ENCODE assay signal across 13 cellular contexts in the genomic region with DNA sequence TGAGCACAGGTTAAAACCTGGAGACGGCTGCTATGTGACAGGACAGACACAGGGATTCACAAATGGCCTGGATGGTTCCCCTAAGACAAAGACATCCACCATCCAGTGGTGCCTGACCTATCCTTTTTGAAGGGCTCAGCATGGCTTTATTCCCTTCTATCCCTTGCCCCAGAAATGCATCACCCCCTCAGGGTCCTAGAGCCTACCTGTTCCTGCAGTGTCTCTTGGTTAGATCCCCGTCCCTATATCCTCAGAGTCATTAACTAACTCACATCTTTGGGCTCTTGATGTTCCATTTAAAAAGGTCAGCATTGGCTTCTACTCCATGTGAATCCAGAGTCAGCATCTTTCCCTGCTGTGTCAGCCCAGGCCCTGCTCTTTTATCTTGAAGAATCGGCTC. TPM values are rescaled to one million over a fixed set of nuclear protein-coding genes. Genes with fewer than 3 reads are reported as not detected.
DNase-seq lines count a peak whose midpoint lies in the region; ATAC-seq and TF ChIP-seq lines count a peak whose summit lies in the region.
"Had no signal": no experiment of that assay in that cellular context is flagged by ENCODE, and none has a peak within 500 bp of the region (broad histone marks: within the 10 kb centered on the region; RNA-seq: fewer than 3 reads in every experiment).

No MANE protein-coding gene starts in this region.

- no peak overlapping the region for H3K23ac ChIP-seq in trophoblast cell (ENCODE audit: low read length)

- ATAC-seq in body of pancreas: no peak
- ATAC-seq in HG03175 (IDR thresholded peaks at IDR 0.05; ENCODE audit: unreplicated experiment): no peak

- no peak overlapping the region for H3K14ac ChIP-seq in trophoblast cell (ENCODE audit: low read length)

- peak overlapping the region; percentile 65 for H3K4me2 ChIP-seq in GM23248 (ENCODE audit: unreplicated experiment)
- no peak overlapping the region for H3K4me2 ChIP-seq in trophoblast cell (ENCODE audit: low read length)

- H3K9me2 ChIP-seq in GM23248 (ENCODE audit: insufficient read depth): no peaks in the 10 kb centered on the region

- peak overlapping the region; percentile 5; the same call in 1 of the 2 replicates for H3K4me3 ChIP-seq in GM23248
- no peak overlapping the region for H3K4me3 ChIP-seq in endodermal cell (ENCODE audit: low read length)
- H3K4me3 ChIP-seq in trophoblast cell (ENCODE audit: low read depth, low read length): no peak overlapping the region
- H3K4me3 ChIP-seq in body of pancreas: no peak overlapping the region
- H3K4me3 ChIP-seq: dorsolateral prefrontal cortex had no signal

- no peak overlapping the region for H2AK5ac ChIP-seq in trophoblast cell (ENCODE audit: low read length)

- H3K18ac ChIP-seq in trophoblast cell (ENCODE audit: low read length): no peak overlapping the region

- no peak overlapping the region for H2AFZ ChIP-seq in GM23248
- no peak overlapping the region for H2AFZ ChIP-seq in trophoblast cell (ENCODE audit: insufficient read depth, low read length, poor library complexity)

- H3K27ac ChIP-seq in GM23248 (peak overlapping the region; percentile 70), endodermal cell (ENCODE audit: low read depth, low read length) (no peak overlapping the region), trophoblast cell (ENCODE audit: low read depth, low read length) (no peak overlapping the region), body of pancreas (no peak overlapping the region)
- H3K27ac ChIP-seq: dorsolateral prefrontal cortex had no signal

- in situ Hi-C loops in GM23248 (cut with MboI): no loop called here

- H3K27me3 ChIP-seq in GM23248 (replicated peaks; ENCODE audit: insufficient read depth) (no peaks in the 10 kb centered on the region), endodermal cell (ENCODE audit: control insufficient read depth, insufficient read depth, low read length, poor library complexity, severe bottlenecking) (peaks cover 4% of the 10 kb centered on the region), trophoblast cell (ENCODE audit: insufficient read depth, low read length) (no peaks in the 10 kb centered on the region), body of pancreas (no peaks in the 10 kb centered on the region)
- H3K27me3 ChIP-seq: dorsolateral prefrontal cortex had no signal

- H3K9me3 Mint-ChIP-seq in endodermal cell: no peaks in the 10 kb centered on the region
- H3K9me3 Mint-ChIP-seq: memory B cell had no signal

- H3F3A ChIP-seq in GM23248 (ENCODE audit: insufficient read depth): peaks cover 26% of the 10 kb centered on the region

- WGBS in GM23248 (ENCODE audit: low coverage in 1 of 2, low lambda C conversion rate in 2 of 2, missing lambda C conversion rate in 2 of 2), 2 experiments: 85 to 86% methylated on average over 3 of the region's 3 CpGs
- 56 to 68% methylated on average over 3 of the region's 3 CpGs for WGBS in endodermal cell (ENCODE audit: insufficient coverage in 1 of 2, insufficient read length in 1 of 2), 2 experiments
- no CpG with 5 or more reads among the region's 3 CpGs for WGBS in trophoblast cell (ENCODE audit: extremely low coverage, insufficient coverage, insufficient read length)
- 72 to 85% methylated on average over 3 of the region's 3 CpGs for WGBS in body of pancreas, 2 donors

- H2BK5ac ChIP-seq in trophoblast cell (ENCODE audit: low read depth, low read length, poor library complexity): peak overlapping the region; percentile 33

- peak; percentile 36 for DNase-seq in GM23248
- peak; percentile 51 for DNase-seq in OCI-M1 (lab: John Stamatoyannopoulos, UW)
- DNase-seq in endodermal cell: peak; percentile 82
- DNase-seq in trophoblast cell: no peak
- no peak for DNase-seq in body of pancreas
- no peak for DNase-seq in DMS79 (lab: John Stamatoyannopoulos, UW)
- DNase-seq: activated gamma-delta T cell, hypothalamus, NCI-H1694 treated with DMSO at 0.1 percent for 48 hours, NCI-H446 had no signal

- no peak overlapping the region for H4K91ac ChIP-seq in trophoblast cell (ENCODE audit: low read depth, low read length)

- H3K9ac ChIP-seq in GM23248 (no peak overlapping the region), endodermal cell (ENCODE audit: extremely low read depth, low read length, poor library complexity, severe bottlenecking) (no peak overlapping the region), trophoblast cell (ENCODE audit: low read length) (no peak overlapping the region)

- no peak overlapping the region for H3K4ac ChIP-seq in trophoblast cell (ENCODE audit: low read depth, low read length)

- H3K9me3 ChIP-seq in GM23248 (ENCODE audit: low read depth) (no peaks in the 10 kb centered on the region), endodermal cell (ENCODE audit: control insufficient read depth, low read length) (no peaks in the 10 kb centered on the region), trophoblast cell (ENCODE audit: insufficient read depth, low read depth, low read length) (no peaks in the 10 kb centered on the region), body of pancreas (no peaks in the 10 kb centered on the region)

- H3K79me1 ChIP-seq in trophoblast cell (ENCODE audit: low read length): peaks cover 2% of the 10 kb centered on the region

- TF ChIP-seq POLR2A in body of pancreas (IDR thresholded peaks at IDR 0.05): no peak

- H2BK12ac ChIP-seq in trophoblast cell (ENCODE audit: low read length): no peak overlapping the region

- H4K12ac ChIP-seq in trophoblast cell (ENCODE audit: low read depth, low read length): no peak overlapping the region

- H4K20me1 ChIP-seq in GM23248 (ENCODE audit: insufficient read depth): no peaks in the 10 kb centered on the region

- no peaks in the 10 kb centered on the region for H3K36me3 Mint-ChIP-seq in endodermal cell (ENCODE audit: low read depth)
- H3K36me3 Mint-ChIP-seq: memory B cell had no signal

- peak overlapping the region; percentile 34 for H4K8ac ChIP-seq in trophoblast cell (ENCODE audit: low read depth, low read length)

- peak overlapping the region; percentile 45 for H3K27ac Mint-ChIP-seq in endodermal cell
- H3K27ac Mint-ChIP-seq: memory B cell had no signal

- H3K4me1 Mint-ChIP-seq in endodermal cell: peaks cover 17% of the 10 kb centered on the region
- H3K4me1 Mint-ChIP-seq: memory B cell had no signal

- no peaks in the 10 kb centered on the region for H3K27me3 Mint-ChIP-seq in endodermal cell (ENCODE audit: insufficient read depth)

- TF ChIP-seq CTCF in endodermal cell (conservative IDR thresholded peaks at IDR 0.05): no peak
- TF ChIP-seq CTCF in body of pancreas (IDR thresholded peaks at IDR 0.05): no peak

- no peak overlapping the region for H3K4me3 Mint-ChIP-seq in endodermal cell
- H3K4me3 Mint-ChIP-seq: memory B cell had no signal

- peak overlapping the region; percentile 30 for H2BK120ac ChIP-seq in trophoblast cell (ENCODE audit: insufficient read depth, low read length, poor library complexity)

- intact Hi-C loops in body of pancreas (cut with DNase I): no loop called here

- no peaks in the 10 kb centered on the region for H3K36me3 ChIP-seq in GM23248 (ENCODE audit: low read depth)
- no peaks in the 10 kb centered on the region for H3K36me3 ChIP-seq in endodermal cell (ENCODE audit: control insufficient read depth, insufficient read depth, low read length)
- H3K36me3 ChIP-seq in trophoblast cell (ENCODE audit: control insufficient read depth in 1 of 2, insufficient read depth in 2 of 2, low read length in 2 of 2): no peaks in the 10 kb centered on the region
- no peaks in the 10 kb centered on the region for H3K36me3 ChIP-seq in body of pancreas (replicated peaks in 1 of 2; ENCODE audit: insufficient read depth in 1 of 2, low read depth in 2 of 2)

- H3K4me1 ChIP-seq in GM23248 (ENCODE audit: insufficient read depth) (peaks cover 42% of the 10 kb centered on the region), endodermal cell (ENCODE audit: control insufficient read depth, insufficient read depth, low read length) (no peaks in the 10 kb centered on the region), trophoblast cell (ENCODE audit: control insufficient read depth in 1 of 2, insufficient read depth in 2 of 2, low read length in 2 of 2) (peaks cover 15 to 16% of the 10 kb centered on the region in 2 experiments), body of pancreas (no peaks in the 10 kb centered on the region)

- H3K79me2 ChIP-seq in GM23248 (ENCODE audit: insufficient read depth) (no peaks in the 10 kb centered on the region), trophoblast cell (ENCODE audit: control insufficient read depth, insufficient read depth, low read length, poor library complexity) (no peaks in the 10 kb centered on the region)

RNA-seq across cellular contexts. Expression of gene PPP2CA, which starts 22.0 kb away (rescaled TPM):
- total RNA-seq in GM23248 (2014; rRNA removed; shearing (Covaris generic)): 184 and 193 TPM in 2 replicates
- 223 and 249 TPM in 2 replicates for polyA plus RNA-seq in GM23248 (2016; fragmentation: Nextera tagmentation; extraction: Ambion mirVana)
- total RNA-seq in endodermal cell (100 to 1,000 TPM; 174 to 185 TPM), body of pancreas (100 to 1,000 TPM in 1 of 2 donors, 10 to 100 TPM in 1; 45.9 to 194 TPM)
- 209 TPM for polyA plus RNA-seq in endodermal cell (2013, experiment 1 of 2)
- polyA plus RNA-seq in endodermal cell (2013, experiment 2 of 2): 202 TPM
- polyA plus RNA-seq in trophoblast cell (2013): 60.9 and 63.0 TPM in 2 replicates

Comparison
In these comparisons a context has a peak if more than half of its experiments do, and no peak if none do; other contexts are left out.
1. DNase-seq: peak in GM23248 (single experiment), OCI-M1 (single experiment) and endodermal cell (single experiment); none in trophoblast cell (0 of 2), body of pancreas (0 of 4) and DMS79 (single experiment).